ENCODE assay signal across 14 cellular contexts in the genomic region with DNA sequence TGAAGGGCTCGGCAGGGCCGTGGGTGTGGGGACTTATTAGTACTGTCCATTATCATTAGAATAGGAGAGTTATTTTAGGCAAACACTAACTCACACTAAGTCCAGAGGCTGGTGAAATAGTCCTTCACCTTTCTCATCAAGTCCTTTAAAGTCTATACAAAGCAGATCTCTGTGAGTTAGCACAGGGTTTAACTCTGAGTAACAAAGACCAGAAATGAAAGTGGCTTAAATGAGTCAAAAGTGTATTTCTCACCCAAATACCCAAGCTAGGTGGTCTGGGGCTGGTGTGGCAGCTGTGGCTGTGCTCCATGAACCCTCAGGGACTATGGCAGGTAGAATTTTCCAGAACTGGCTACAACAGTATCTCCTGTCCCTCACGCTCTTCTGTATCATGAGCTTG.
A peak's percentile ranks its signal among the peaks of the same experiment; 100 is the strongest.
DNase-seq lines count a peak whose midpoint lies in the region; ATAC-seq, FAIRE-seq and TF ChIP-seq lines count a peak whose summit lies in the region.
"Had no signal": no experiment of that assay in that cellular context is flagged by ENCODE, and none has a peak within 500 bp of the region (broad histone marks: within the 10 kb centered on the region; RNA-seq: fewer than 3 reads in every experiment).

No MANE protein-coding gene starts in this region.

- H3K27me3 Mint-ChIP-seq in activated CD8-positive, alpha-beta memory T cell treated with anti-CD3 and anti-CD28 coated beads, Interleukin-2, amount 10 ng/mL, durations not matched to agents 7 days and 5 days, result no peaks in the 10 kb centered on the region

- H3K9me3 Mint-ChIP-seq in activated CD8-positive, alpha-beta memory T cell treated with anti-CD3 and anti-CD28 coated beads, Interleukin-2, amount 10 ng/mL, durations not matched to agents 7 days and 5 days (ENCODE audit: low read depth), result no peaks in the 10 kb centered on the region
- H3K9me3 Mint-ChIP-seq: CD8-positive, alpha-beta memory T cell had no signal

- H3K9ac ChIP-seq in DND-41 (ENCODE audit: low read depth, low read length) (no peak overlapping the region), GM12878 (ENCODE audit: control insufficient read depth, insufficient read depth, low read length) (no peak overlapping the region)
- H3K9ac ChIP-seq: BLaER1, KMS-11 had no signal

- BruUV-seq in GM12878 (replicated peaks; lab: Mats Ljungman, UMichigan), result no TSS peak

- POLR2A ChIA-PET in GM12878 (lab: Charles Lee), result no interaction called here

- H3K36me3 ChIP-seq in DND-41 (ENCODE audit: insufficient read depth, low read length) (no peaks in the 10 kb centered on the region), GM12878 (ENCODE audit: control insufficient read depth in 2 of 2, insufficient read depth in 2 of 2, low read length in 1 of 2) (no peaks in the 10 kb centered on the region)
- H3K36me3 ChIP-seq: BLaER1, HAP-1 had no signal

- FAIRE-seq in GM19239 (lab: Jason Lieb, UNC) (peak; percentile 76), GM12878 (lab: Jason Lieb, UNC) (no peak)
- FAIRE-seq: H1 had no signal

- H3K4me1 Mint-ChIP-seq in activated CD8-positive, alpha-beta memory T cell treated with anti-CD3 and anti-CD28 coated beads, Interleukin-2, amount 10 ng/mL, durations not matched to agents 7 days and 5 days, result peaks cover 11% of the 10 kb centered on the region
- H3K4me1 Mint-ChIP-seq: CD8-positive, alpha-beta memory T cell had no signal

- CTCF ChIA-PET in activated CD8-positive, alpha-beta memory T cell treated with anti-CD3 and anti-CD28 coated beads, Interleukin-2, amount 10 ng/mL, durations not matched to agents 7 days and 5 days (lab: Charles Lee), result no interaction called here
- CTCF ChIA-PET in GM12878 (lab: Yijun Ruan, JAX), result no interaction called here

- no peaks in the 10 kb centered on the region for H4K20me1 ChIP-seq in DND-41 (ENCODE audit: insufficient read depth, low read length)
- H4K20me1 ChIP-seq in GM12878 (ENCODE audit: control insufficient read depth, insufficient read depth), result no peaks in the 10 kb centered on the region
- H4K20me1 ChIP-seq: BLaER1 had no signal

- no peak overlapping the region for H3K4me2 ChIP-seq in DND-41 (ENCODE audit: insufficient read depth, low read length)
- no peak overlapping the region; the same call in 1 of the 2 replicates for H3K4me2 ChIP-seq in GM12878 (ENCODE audit: control insufficient read depth, insufficient read depth)
- H3K4me2 ChIP-seq: BLaER1, KMS-11 had no signal

- H3K27ac ChIP-seq in DND-41 (ENCODE audit: low read length) (0 out of 2 replicates have a peak overlapping the region, but pooled peaks have one; percentile 26), GM12878 (ENCODE audit: control insufficient read depth, insufficient read depth) (no peak overlapping the region)
- H3K27ac ChIP-seq: BLaER1, KMS-11 had no signal

- H3K4me3 ChIP-seq in DND-41 (ENCODE audit: low read depth in 1 of 2, low read length in 2 of 2), result no peak overlapping the region
- H3K4me3 ChIP-seq in GM12878, result no peak overlapping the region
- H3K4me3 ChIP-seq: BLaER1, HAP-1 had no signal

- H3K79me2 ChIP-seq in DND-41 (ENCODE audit: insufficient read depth, low read length) (no peaks in the 10 kb centered on the region), GM12878 (ENCODE audit: control insufficient read depth, insufficient read depth, low read length) (no peaks in the 10 kb centered on the region)

- no peak for TF ChIP-seq EP300 in GM12878 (IDR thresholded peaks at IDR 0.05; ENCODE audit: borderline replicate concordance in 1 of 2, control insufficient read depth in 1 of 2, low read depth in 2 of 2, low read length in 2 of 2)

- TF ChIP-seq POLR2A in GM12878 (IDR thresholded peaks at IDR 0.05; ENCODE audit: low read depth, low read length), result no peak

- H3K9me3 ChIP-seq in DND-41 (ENCODE audit: insufficient read depth, low read length, severe bottlenecking), result no peaks in the 10 kb centered on the region
- no peaks in the 10 kb centered on the region; the same call in 2 of the 3 replicates for H3K9me3 ChIP-seq in GM12878 (replicated peaks; ENCODE audit: control insufficient read depth, insufficient read depth, low read length)
- H3K9me3 ChIP-seq: HAP-1 had no signal

- no peak overlapping the region for H3K27ac Mint-ChIP-seq in activated CD8-positive, alpha-beta memory T cell treated with anti-CD3 and anti-CD28 coated beads, Interleukin-2, amount 10 ng/mL, durations not matched to agents 7 days and 5 days

- TF ChIP-seq RAD21 in GM12878 (IDR thresholded peaks at IDR 0.05; ENCODE audit: insufficient read depth, low read depth, low read length), result no peak

- H3K27me3 ChIP-seq in DND-41 (ENCODE audit: insufficient read depth, low read length, poor library complexity) (no peaks in the 10 kb centered on the region), GM12878 (replicated peaks in 1 of 2; ENCODE audit: control insufficient read depth in 2 of 2, insufficient read depth in 2 of 2, low read length in 1 of 2) (no peaks in the 10 kb centered on the region)

- H3K4me3 Mint-ChIP-seq in activated CD8-positive, alpha-beta memory T cell treated with anti-CD3 and anti-CD28 coated beads, Interleukin-2, amount 10 ng/mL, durations not matched to agents 7 days and 5 days, result no peak overlapping the region
- H3K4me3 Mint-ChIP-seq: CD8-positive, alpha-beta memory T cell had no signal

- no peaks in the 10 kb centered on the region for H3K36me3 Mint-ChIP-seq in activated CD8-positive, alpha-beta memory T cell treated with anti-CD3 and anti-CD28 coated beads, Interleukin-2, amount 10 ng/mL, durations not matched to agents 7 days and 5 days
- H3K36me3 Mint-ChIP-seq: CD8-positive, alpha-beta memory T cell had no signal

- no peak for DNase-seq in activated CD8-positive, alpha-beta memory T cell treated with anti-CD3 and anti-CD28 coated beads, Interleukin-2, amount 10 ng/mL, durations not matched to agents 7 days and 5 days
- DNase-seq in activated CD8-positive, alpha-beta memory T cell treated with anti-CD3 and anti-CD28 coated beads, Interleukin-2, amount 50 U/mL, for 48 hours, result no peak
- DNase-seq in DND-41 (no peak), GM19239 (ENCODE audit: insufficient read length, low spot score) (no peak), GM12878 (ENCODE audit: low read depth, low spot score) (no peak), cortex of kidney (lab: John Stamatoyannopoulos, UW) (no peak)
- DNase-seq: 8988T; AML-193; CD8-positive, alpha-beta memory T cell had no signal

- RAD21 ChIA-PET in GM12878 (lab: Charles Lee; ENCODE audit: unreplicated experiment), result interaction anchor here (1.1 to 1.4 kb wide), 3 partner anchors 16 to 21 kb away, joined by 3 read pairs; no protein-coding TSS in a partner anchor

- H2AFZ ChIP-seq in DND-41 (ENCODE audit: low read depth, low read length) (no peak overlapping the region), GM12878 (ENCODE audit: control insufficient read depth, low read depth, low read length) (no peak overlapping the region)

- in situ Hi-C loops in GM12878 (cut with MboI), result no loop called here

- H3K4me1 ChIP-seq in DND-41 (ENCODE audit: insufficient read depth, low read length) (peaks cover 31% of the 10 kb centered on the region), GM12878 (ENCODE audit: control insufficient read depth, insufficient read depth, low read length) (no peaks in the 10 kb centered on the region)
- H3K4me1 ChIP-seq: HAP-1 had no signal

- ATAC-seq in activated CD8-positive, alpha-beta memory T cell treated with anti-CD3 and anti-CD28 coated beads, Interleukin-2, amount 10 ng/mL, durations not matched to agents 7 days and 5 days, result peak; percentile 20
- no peak for ATAC-seq in DND-41 (ENCODE audit: insufficient read depth, low read depth)
- ATAC-seq in GM12878, result peak; percentile 57
- no peak for ATAC-seq in HG02642 (IDR thresholded peaks at IDR 0.05; ENCODE audit: poor library complexity, unreplicated experiment)

- TF ChIP-seq CTCF in DND-41 (IDR thresholded peaks at IDR 0.05; ENCODE audit: borderline replicate concordance, extremely low read depth, low read length, poor library complexity, severe bottlenecking) (no peak), GM12878 (IDR thresholded peaks at IDR 0.05 in 2 of 3, conservative IDR thresholded peaks at IDR 0.05 in 1 of 3; ENCODE audit: control insufficient read depth in 2 of 3, extremely low read depth in 1 of 3, insufficient read depth in 1 of 3, low read depth in 3 of 3, low read length in 3 of 3) (no peak)

- WGBS in GM12878 (ENCODE audit: insufficient coverage, insufficient replicate concordance, low lambda C conversion rate, missing lambda C conversion rate), result 0% methylated on average over 3 of the region's 3 CpGs

- SMC1A ChIA-PET in GM12878 (lab: Charles Lee; ENCODE audit: uncharacterized antibody, unreplicated experiment), result interaction anchor here (1.3 to 2.7 kb wide), 3 partner anchors 16 to 99 kb away, joined by 3 to 9 read pairs (median 3); no protein-coding TSS in a partner anchor

- intact Hi-C loops in GM12878 (cut with micrococcal nuclease; ENCODE audit: unreplicated experiment), result no loop called here

TF ChIP-seq in GM12878, 131 proteins besides CTCF, POLR2A, EP300 and RAD21 (continues in another document):
- TF ChIP-seq ZNF384 (IDR thresholded peaks at IDR 0.05; ENCODE audit: borderline replicate concordance, low read depth, low read length) (no peak), JUND (IDR thresholded peaks at IDR 0.05; ENCODE audit: low read depth, low read length) (no peak), MEF2B (IDR thresholded peaks at IDR 0.05; ENCODE audit: partially characterized antibody, poor library complexity, severe bottlenecking) (no peak), POLR2AphosphoS2 (IDR thresholded peaks at IDR 0.05; ENCODE audit: low read depth, low read length) (no peak), BACH1 (IDR thresholded peaks at IDR 0.05; ENCODE audit: borderline replicate concordance) (no peak), HCFC1 (IDR thresholded peaks at IDR 0.05; ENCODE audit: low read length) (no peak), SP1 (IDR thresholded peaks at IDR 0.05; ENCODE audit: low read depth, low read length) (no peak), YY1 (IDR thresholded peaks at IDR 0.05; ENCODE audit: low read depth, low read length) (no peak), CREM (IDR thresholded peaks at IDR 0.05; ENCODE audit: low read depth) (no peak)
- TF ChIP-seq, protein P1, sequence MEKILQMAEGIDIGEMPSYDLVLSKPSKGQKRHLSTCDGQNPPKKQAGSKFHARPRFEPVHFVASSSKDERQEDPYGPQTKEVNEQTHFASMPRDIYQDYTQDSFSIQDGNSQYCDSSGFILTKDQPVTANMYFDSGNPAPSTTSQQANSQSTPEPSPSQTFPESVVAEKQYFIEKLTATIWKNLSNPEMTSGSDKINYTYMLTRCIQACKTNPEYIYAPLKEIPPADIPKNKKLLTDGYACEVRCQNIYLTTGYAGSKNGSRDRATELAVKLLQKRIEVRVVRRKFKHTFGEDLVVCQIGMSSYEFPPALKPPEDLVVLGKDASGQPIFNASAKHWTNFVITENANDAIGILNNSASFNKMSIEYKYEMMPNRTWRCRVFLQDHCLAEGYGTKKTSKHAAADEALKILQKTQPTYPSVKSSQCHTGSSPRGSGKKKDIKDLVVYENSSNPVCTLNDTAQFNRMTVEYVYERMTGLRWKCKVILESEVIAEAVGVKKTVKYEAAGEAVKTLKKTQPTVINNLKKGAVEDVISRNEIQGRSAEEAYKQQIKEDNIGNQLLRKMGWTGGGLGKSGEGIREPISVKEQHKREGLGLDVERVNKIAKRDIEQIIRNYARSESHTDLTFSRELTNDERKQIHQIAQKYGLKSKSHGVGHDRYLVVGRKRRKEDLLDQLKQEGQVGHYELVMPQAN (conservative IDR thresholded peaks at IDR 0.05), result no peak

Comparison
In these comparisons a context has a peak if more than half of its experiments do, and no peak if none do; other contexts are left out.
1. ATAC-seq: peak in activated CD8-positive, alpha-beta memory T cell treated with anti-CD3 and anti-CD28 coated beads, Interleukin-2, amount 10 ng/mL, durations not matched to agents 7 days and 5 days (single experiment) and GM12878 (single experiment); none in DND-41 (single experiment) and HG02642 (single experiment).